Comparison of ENCODE assay signal across 10 cellular contexts in genomic region chr10:90288403-90288933, GRCh38.
A peak's percentile ranks its signal among the peaks of the same experiment; 100 is the strongest.
DNase-seq lines count a peak whose midpoint lies in the region; ATAC-seq and TF ChIP-seq lines count a peak whose summit lies in the region.
"Had no signal": no experiment of that assay in that cellular context is flagged by ENCODE, and none has a peak within 500 bp of the region (broad histone marks: within the 10 kb centered on the region; RNA-seq: fewer than 3 reads in every experiment).

No MANE protein-coding gene starts in this region.

- H3K27me3 Mint-ChIP-seq in Calu3 (ENCODE audit: unreplicated experiment) = no peaks in the 10 kb centered on the region
- H3K27me3 Mint-ChIP-seq in brain = no peaks in the 10 kb centered on the region

- peaks cover 2% of the 10 kb centered on the region; the same call in 1 of the 2 replicates for H3K4me1 ChIP-seq in IMR-90 (ENCODE audit: control insufficient read depth, insufficient read depth, low read length)
- H3K4me1 ChIP-seq in left lung = no peaks in the 10 kb centered on the region
- H3K4me1 ChIP-seq: uterus had no signal

- WGBS in IMR-90 (ENCODE audit: extremely low coverage in 2 of 2, insufficient read length in 1 of 2), 2 experiments = no CpG with 5 or more reads among the region's 1 CpG

- H3K9ac ChIP-seq in IMR-90 (ENCODE audit: low read depth, low read length) = no peak overlapping the region

- peaks cover 9% of the 10 kb centered on the region for H3K4me1 Mint-ChIP-seq in Calu3 (ENCODE audit: low read depth, unreplicated experiment)
- H3K4me1 Mint-ChIP-seq in brain = no peaks in the 10 kb centered on the region

- H2BK15ac ChIP-seq in IMR-90 (ENCODE audit: low read depth, low read length) = 0 out of 3 replicates have a peak overlapping the region, but pooled peaks have one; percentile 21

- no peak overlapping the region for H3K4me3 Mint-ChIP-seq in Calu3 (ENCODE audit: low read depth, unreplicated experiment)
- no peak overlapping the region for H3K4me3 Mint-ChIP-seq in brain

- H3K9me3 ChIP-seq in IMR-90 (ENCODE audit: control insufficient read depth, insufficient read depth, low read length) = no peaks in the 10 kb centered on the region
- H3K9me3 ChIP-seq in left lung = no peaks in the 10 kb centered on the region
- H3K9me3 ChIP-seq: uterus had no signal

- dilution Hi-C loops in IMR-90 (cut with HindIII; ENCODE audit: low sequenced_read_pairs, unreplicated experiment) = no loop called here

- H3K27ac Mint-ChIP-seq in Calu3 (ENCODE audit: unreplicated experiment) (peak overlapping the region; percentile 32), brain (no peak overlapping the region)

- no peak overlapping the region for H3K18ac ChIP-seq in IMR-90 (ENCODE audit: low read depth, low read length)

- 0 out of 2 replicates have a peak overlapping the region, but pooled peaks have one; percentile 11 for H3K14ac ChIP-seq in IMR-90 (replicated peaks; ENCODE audit: low read depth, low read length)

- peak overlapping the region; percentile 60; the same call in 1 of the 2 replicates for H2AK5ac ChIP-seq in IMR-90 (ENCODE audit: low read depth, low read length)

- DNase-seq in Calu3 (peak; percentile 1), IMR-90 (peak; percentile 61), left lung (no peak), GF-D8 (lab: John Stamatoyannopoulos, UW) (no peak)
- no peak for DNase-seq in effector CD4-positive, alpha-beta T cell
- no peak for DNase-seq in stimulated activated CD4-positive, alpha-beta T cell treated with anti-CD3 and anti-CD28 coated beads, Interleukin-4, amount 100 ng/mL, for 24 hours
- DNase-seq: activated T-cell treated with anti-CD3 and anti-CD28 coated beads, Interleukin-2, amount 50 U/mL, for 1 hour; uterus had no signal

- no peaks in the 10 kb centered on the region for H3K79me1 ChIP-seq in IMR-90 (ENCODE audit: low read depth in 1 of 2, low read length in 2 of 2)

- intact Hi-C loops in Calu3 (cut with micrococcal nuclease; ENCODE audit: unreplicated experiment) (loop anchor here (10.0 kb wide), 2 partner anchors 286 to 494 kb away; no protein-coding TSS in a partner anchor), IMR-90 (cut with micrococcal nuclease) (loop anchor here (1.0 to 5.0 kb wide), 6 partner anchors 141 to 575 kb away; no protein-coding TSS in a partner anchor), left lung (cut with DNase I) (no loop called here)

- in situ Hi-C loops in IMR-90 (cut with MboI; ENCODE audit: low sequenced_read_pairs) = no loop called here

- no peak overlapping the region for H2AK9ac ChIP-seq in IMR-90 (replicated peaks; ENCODE audit: low read depth, low read length, poor library complexity)

- TF ChIP-seq CTCF in Calu3 (IDR thresholded peaks at IDR 0.05; ENCODE audit: unreplicated experiment) = no peak
- peak; percentile 69 for TF ChIP-seq CTCF in IMR-90 (conservative IDR thresholded peaks at IDR 0.05; ENCODE audit: low read depth, low read length)
- peak; percentile 34 to 50 for TF ChIP-seq CTCF in brain (conservative IDR thresholded peaks at IDR 0.05)
- peak in 1 of 2 donors; percentile 20 for TF ChIP-seq CTCF in left lung (IDR thresholded peaks at IDR 0.05)

- no peaks in the 10 kb centered on the region for H3K36me3 ChIP-seq in IMR-90 (ENCODE audit: control insufficient read depth, insufficient read depth, low read length)
- no peaks in the 10 kb centered on the region for H3K36me3 ChIP-seq in left lung
- H3K36me3 ChIP-seq: uterus had no signal

- no peak overlapping the region for H2AFZ ChIP-seq in IMR-90 (replicated peaks; ENCODE audit: low read length, poor library complexity)

- H3K4me3 ChIP-seq in IMR-90 (ENCODE audit: insufficient read depth, low read depth, low read length) (no peak overlapping the region), left lung (no peak overlapping the region)
- H3K4me3 ChIP-seq: uterus had no signal

- H4K8ac ChIP-seq in IMR-90 (ENCODE audit: low read depth in 2 of 2, low read length in 2 of 2) = 0 out of 4 replicates have a peak overlapping the region, but pooled peaks of 1 of the 2 experiments have one; percentile 27

- H3K9me3 Mint-ChIP-seq in Calu3 (ENCODE audit: low read depth, unreplicated experiment) (no peaks in the 10 kb centered on the region), brain (no peaks in the 10 kb centered on the region)

- no peak overlapping the region for H3K27ac ChIP-seq in IMR-90 (ENCODE audit: insufficient read depth, low read length)
- no peak overlapping the region for H3K27ac ChIP-seq in left lung
- H3K27ac ChIP-seq: uterus had no signal

- POLR2A ChIA-PET in IMR-90 (lab: Charles Lee; ENCODE audit: unreplicated experiment) = interaction anchor here (0.6 kb wide), 1 partner anchor 936 kb away, joined by 5 read pairs; no protein-coding TSS in a partner anchor

- peak overlapping the region; percentile 53 for H2BK120ac ChIP-seq in IMR-90 (ENCODE audit: low read depth, low read length)

- H2BK5ac ChIP-seq in IMR-90 (ENCODE audit: low read depth, low read length, poor library complexity, severe bottlenecking) = no peak overlapping the region

- no TSS peak for BruUV-seq in Calu3 (replicated peaks; lab: Mats Ljungman, UMichigan)
- no TSS peak for BruUV-seq in IMR-90 (replicated peaks; lab: Mats Ljungman, UMichigan)

- no peak overlapping the region for H4K91ac ChIP-seq in IMR-90 (ENCODE audit: insufficient read depth, low read depth, low read length)

- no peaks in the 10 kb centered on the region for H3K36me3 Mint-ChIP-seq in Calu3 (ENCODE audit: insufficient read depth, unreplicated experiment)
- no peaks in the 10 kb centered on the region for H3K36me3 Mint-ChIP-seq in brain

- no peaks in the 10 kb centered on the region for H4K20me1 ChIP-seq in IMR-90 (ENCODE audit: insufficient read depth, low read length)

- TF ChIP-seq POLR2A in IMR-90 (IDR thresholded peaks at IDR 0.05; ENCODE audit: low read depth, low read length) = no peak

- CTCF ChIA-PET in Calu3 (lab: Charles Lee) (interaction anchor here (1.0 to 1.4 kb wide), 2 partner anchors 31 to 304 kb away, joined by 3 to 9 read pairs; no protein-coding TSS in a partner anchor), IMR-90 (lab: Yijun Ruan, JAX) (interaction anchor here (0.8 to 2.0 kb wide), 13 partner anchors 9 to 574 kb away, joined by 3 to 16 read pairs (median 4); no protein-coding TSS in a partner anchor)

- H3K4me2 ChIP-seq in IMR-90 (ENCODE audit: low read depth, low read length) = no peak overlapping the region

- TF ChIP-seq RAD21 in IMR-90 (IDR thresholded peaks at IDR 0.05; ENCODE audit: low read length) = peak; percentile 73

- H3K27me3 ChIP-seq in IMR-90 (ENCODE audit: control insufficient read depth, insufficient read depth, low read length) = no peaks in the 10 kb centered on the region
- no peaks in the 10 kb centered on the region for H3K27me3 ChIP-seq in left lung
- H3K27me3 ChIP-seq: uterus had no signal

- H4K5ac ChIP-seq in IMR-90 (ENCODE audit: low read depth, low read length) = no peak overlapping the region

- no peak overlapping the region; the same call in 1 of the 2 replicates for H3K4ac ChIP-seq in IMR-90 (ENCODE audit: low read depth, low read length)

- 0 out of 2 replicates have a peak overlapping the region, but pooled peaks have one; percentile 21 for H2BK20ac ChIP-seq in IMR-90 (ENCODE audit: low read depth, low read length)

- no peak overlapping the region for H3K23ac ChIP-seq in IMR-90 (ENCODE audit: low read depth, low read length)

- peak; percentile 81 for ATAC-seq in IMR-90 (ENCODE audit: low read depth)
- ATAC-seq in left lung = peak; percentile 21
- no peak for ATAC-seq in GM21367 (IDR thresholded peaks at IDR 0.05; ENCODE audit: unreplicated experiment)

- H3K56ac ChIP-seq in IMR-90 (ENCODE audit: extremely low read depth, insufficient read depth, low read length) = no peak overlapping the region

- H3K9me1 ChIP-seq in IMR-90 (ENCODE audit: insufficient read depth, low read length) = no peaks in the 10 kb centered on the region; the same call in 1 of the 2 replicates

TF ChIP-seq in IMR-90, 13 proteins besides CTCF, POLR2A, EP300 and RAD21:
- peak; percentile 72 for TF ChIP-seq SMC3 (IDR thresholded peaks at IDR 0.05; ENCODE audit: low read depth, low read length)
- TF ChIP-seq ELK1 (IDR thresholded peaks at IDR 0.05; ENCODE audit: borderline replicate concordance, low read depth, low read length) = no peak

Comparison
In these comparisons a context has a peak if more than half of its experiments do, and no peak if none do; other contexts are left out.
1. DNase-seq: peak in Calu3 (single experiment) and IMR-90 (single experiment); none in left lung (0 of 2), effector CD4-positive, alpha-beta T cell (single experiment), stimulated activated CD4-positive, alpha-beta T cell treated with anti-CD3 and anti-CD28 coated beads, Interleukin-4, amount 100 ng/mL, for 24 hours (single experiment) and GF-D8 (single experiment).
2. intact Hi-C loops: an anchor here in Calu3 (10.0 kb wide) and IMR-90 (1.0 to 5.0 kb wide); none called in left lung.